In the genomic region with DNA sequence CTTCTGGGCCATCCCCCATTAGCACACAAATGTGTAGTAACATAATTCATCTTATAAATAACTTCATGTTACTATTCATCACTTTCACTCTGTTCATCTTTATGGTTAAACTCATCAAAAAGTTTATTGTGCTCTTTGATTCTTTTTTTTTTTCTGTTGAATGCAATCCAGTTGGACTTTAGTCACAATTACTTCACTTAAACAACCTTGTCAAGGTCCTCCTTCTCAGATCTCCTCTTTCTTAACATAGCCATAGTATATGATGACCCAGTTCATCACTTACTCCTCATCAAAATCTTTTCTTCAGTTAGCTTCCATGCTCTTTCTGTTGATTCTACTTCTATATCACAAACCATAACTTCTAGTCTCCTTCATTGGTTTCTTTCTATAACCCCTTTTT, we compare ENCODE assay signal across 35 cellular contexts.
DNase-seq lines count a peak whose midpoint lies in the region; ATAC-seq, FAIRE-seq and TF ChIP-seq lines count a peak whose summit lies in the region.
"Had no signal": no experiment of that assay in that cellular context is flagged by ENCODE, and none has a peak within 500 bp of the region (broad histone marks: within the 10 kb centered on the region; RNA-seq: fewer than 3 reads in every experiment).

No MANE protein-coding gene starts in this region.

- peak; percentile 74 for FAIRE-seq in small intestine (lab: Jason Lieb, UNC)
- FAIRE-seq: A204.1, A549, D721Med had no signal

- no peak overlapping the region for H3K27ac Mint-ChIP-seq in immature natural killer cell
- H3K27ac Mint-ChIP-seq: B cell; CD14-positive monocyte; CD4-positive, alpha-beta memory T cell; CD4-positive, alpha-beta T cell; CD8-positive, alpha-beta T cell had no signal

- H3K36me3 Mint-ChIP-seq in immature natural killer cell, result peaks cover 0 to 13% (median 10%) of the 10 kb centered on the region in 3 donors
- H3K36me3 Mint-ChIP-seq: CD14-positive monocyte had no signal

- no peaks in the 10 kb centered on the region for H3K27me3 Mint-ChIP-seq in immature natural killer cell (ENCODE audit: low read depth in 3 of 3)
- H3K27me3 Mint-ChIP-seq: B cell; CD4-positive, alpha-beta memory T cell; CD4-positive, alpha-beta T cell; CD4-positive, CD25-positive, alpha-beta regulatory T cell; CD8-positive, alpha-beta memory T cell had no signal

- no peak overlapping the region for H3K4me3 Mint-ChIP-seq in immature natural killer cell
- H3K4me3 Mint-ChIP-seq: B cell; CD14-positive monocyte; CD4-positive, alpha-beta memory T cell; CD4-positive, alpha-beta T cell; CD4-positive, CD25-positive, alpha-beta regulatory T cell; CD8-positive, alpha-beta memory T cell; CD8-positive, alpha-beta T cell had no signal

- H3K4me3 ChIP-seq in mucosa of descending colon (no peak overlapping the region), small intestine (ENCODE audit: low read depth in 1 of 2, low read length in 2 of 2) (no peak overlapping the region)
- H3K4me3 ChIP-seq: A549; BLaER1; BLaER1 treated with 17β-estradiol and CSF1 and Interleukin-3, amounts not matched to agents 10 nM and 100 nM had no signal

- H3K9me3 Mint-ChIP-seq in immature natural killer cell, result peaks cover 0 to 15% (median 10%) of the 10 kb centered on the region in 6 donors

- no peak for TF ChIP-seq CTCF in mucosa of descending colon (IDR thresholded peaks at IDR 0.05)

- H3K36me3 ChIP-seq in mucosa of descending colon (ENCODE audit: low read depth) (no peaks in the 10 kb centered on the region), small intestine (ENCODE audit: control insufficient read depth in 2 of 2, insufficient read depth in 2 of 2, low read length in 2 of 2) (no peaks in the 10 kb centered on the region)
- H3K36me3 ChIP-seq: BE2C; BLaER1; BLaER1 treated with 17β-estradiol and CSF1 and Interleukin-3, amounts not matched to agents 10 nM and 100 nM had no signal

- DNase-seq in left colon (no peak), mucosa of descending colon (no peak), small intestine (peak; percentile 37), immature natural killer cell (no peak), dedifferentiated amniotic fluid mesenchymal stem cell (ENCODE audit: extremely low spot score) (no peak)
- DNase-seq: 8988T; ACHN; AML-193; BE2C; C1 segment of cervical spinal cord; Caco-2; Calu3; CD4-positive, alpha-beta memory T cell; CD4-positive, alpha-beta T cell; CD4-positive, CD25-positive, alpha-beta regulatory T cell; CD8-positive, alpha-beta memory T cell; CD8-positive, alpha-beta T cell; COR-L47; DMS 273 treated with DMSO at 0.1 percent for 48 hours; DMS153; DMS53; DMS79; DMS79 treated with DMSO at 0.1 percent for 48 hours; DND-41; EL had no signal

- no peak overlapping the region for H3K27ac ChIP-seq in small intestine (ENCODE audit: low read depth in 1 of 2, low read length in 1 of 2)
- H3K27ac ChIP-seq: 22Rv1; A549; BLaER1; BLaER1 treated with 17β-estradiol and CSF1 and Interleukin-3, amounts not matched to agents 10 nM and 100 nM; C4-2B had no signal

- no peaks in the 10 kb centered on the region for H3K27me3 ChIP-seq in small intestine (ENCODE audit: control insufficient read depth in 2 of 2, insufficient read depth in 2 of 2, low read length in 2 of 2)
- H3K27me3 ChIP-seq: BE2C; BLaER1; BLaER1 treated with 17β-estradiol and CSF1 and Interleukin-3, amounts not matched to agents 10 nM and 100 nM had no signal

- H3K4me1 ChIP-seq in mucosa of descending colon (ENCODE audit: low read depth), result no peaks in the 10 kb centered on the region
- no peaks in the 10 kb centered on the region for H3K4me1 ChIP-seq in small intestine (ENCODE audit: control insufficient read depth in 2 of 2, insufficient read depth in 1 of 2, low read depth in 1 of 2, low read length in 1 of 2)
- H3K4me1 ChIP-seq: A549; BE2C; BLaER1; BLaER1 treated with 17β-estradiol and CSF1 and Interleukin-3, amounts not matched to agents 10 nM and 100 nM; Caco-2 had no signal

- intact Hi-C loops in left colon (cut with DNase I, micrococcal nuclease) (no loop called here), mucosa of descending colon (cut with DNase I, micrococcal nuclease) (no loop called here)

- no peaks in the 10 kb centered on the region for H3K4me1 Mint-ChIP-seq in immature natural killer cell
- H3K4me1 Mint-ChIP-seq: B cell; CD14-positive monocyte; CD4-positive, alpha-beta memory T cell; CD4-positive, CD25-positive, alpha-beta regulatory T cell; CD8-positive, alpha-beta memory T cell had no signal

- ATAC-seq in left colon (peak; percentile 91), mucosa of descending colon (peak; percentile 55), esophagus mucosa (no peak)
- ATAC-seq: A549; CD8-positive, alpha-beta T cell had no signal

- no peaks in the 10 kb centered on the region for H3K9me3 ChIP-seq in mucosa of descending colon
- H3K9me3 ChIP-seq in small intestine (ENCODE audit: control insufficient read depth, low read depth), result no peaks in the 10 kb centered on the region
- H3K9me3 ChIP-seq: A549, BE2C, BLaER1, Caco-2 had no signal
